In the genomic region with DNA sequence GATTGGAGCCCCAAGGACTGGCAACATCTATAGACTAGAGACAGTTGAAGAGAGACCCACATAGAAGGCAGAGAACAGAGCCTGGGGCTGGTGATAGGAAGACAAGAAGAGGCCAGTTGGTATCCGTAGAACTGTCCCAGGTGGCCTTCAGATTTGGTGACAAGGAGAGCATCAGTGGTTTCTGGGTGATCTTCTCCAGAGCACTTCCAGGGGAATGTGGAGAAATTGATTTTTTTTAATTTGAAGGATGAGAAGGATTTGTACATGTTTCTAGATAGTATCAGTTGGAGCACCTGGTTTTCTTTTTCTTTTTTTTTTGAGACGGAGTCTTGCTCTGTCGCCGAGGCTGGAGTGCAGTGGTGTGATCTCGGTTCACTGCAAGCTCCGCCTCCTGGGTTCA, we compare ENCODE assay signal across 36 cellular contexts. TPM values are rescaled to one million over a fixed set of nuclear protein-coding genes. Genes with fewer than 3 reads are reported as not detected.
"Had no signal": no experiment of that assay in that cellular context is flagged by ENCODE, and none has a peak within 500 bp of the region (broad histone marks: within the 10 kb centered on the region; RNA-seq: fewer than 3 reads in every experiment).

No MANE protein-coding gene starts in this region.

- H3K4me1 Mint-ChIP-seq: activated CD4-positive, alpha-beta memory T cell treated with anti-CD3 and anti-CD28 coated beads, Interleukin-2, amount 10 ng/mL, durations not matched to agents 7 days and 5 days; central memory CD8-positive, alpha-beta T cell had no signal

- H3K9me3 Mint-ChIP-seq: activated CD4-positive, alpha-beta memory T cell treated with anti-CD3 and anti-CD28 coated beads, Interleukin-2, amount 10 ng/mL, durations not matched to agents 7 days and 5 days; activated CD4-positive, alpha-beta T cell treated with anti-CD3 and anti-CD28 coated beads, Interleukin-2, amount 10 ng/mL, durations not matched to agents 7 days and 5 days; activated T-cell treated with anti-CD3 and anti-CD28 coated beads, Interleukin-2, amount 50 U/mL, for 24 hours; activated T-cell treated with anti-CD3 and anti-CD28 coated beads, Interleukin-2, amount 50 U/mL, for 72 hours; central memory CD8-positive, alpha-beta T cell; effector memory CD8-positive, alpha-beta T cell; WTC11 had no signal

- DNase-seq: activated CD4-positive, alpha-beta memory T cell treated with anti-CD3 and anti-CD28 coated beads, Interleukin-2, amount 10 ng/mL, durations not matched to agents 7 days and 5 days; activated CD4-positive, alpha-beta T cell treated with anti-CD3 and anti-CD28 coated beads for 1 hour; activated CD4-positive, alpha-beta T cell treated with anti-CD3 and anti-CD28 coated beads for 4 hours; activated CD4-positive, alpha-beta T cell treated with anti-CD3 and anti-CD28 coated beads, Interleukin-2, amount 10 ng/mL, durations not matched to agents 7 days and 5 days; activated CD4-positive, alpha-beta T cell treated with anti-CD3 and anti-CD28 coated beads, Interleukin-2, amount 50 U/mL, for 4 hours; activated CD8-positive, alpha-beta memory T cell treated with anti-CD3 and anti-CD28 coated beads, Interleukin-2, amount 50 U/mL, for 48 hours; activated effector memory CD4-positive, alpha-beta T cell treated with Interleukin-2 at 50 U/mL for 16 hours; activated gamma-delta T cell treated with Interleukin-2 at 50 U/mL for 16 hours; activated naive CD4-positive, alpha-beta T cell treated with anti-CD3 and anti-CD28 coated beads, Interleukin-2, amount 50 U/mL, for 16 hours; activated naive CD4-positive, alpha-beta T cell treated with Interleukin-2 at 50 U/mL for 16 hours; activated T-cell treated with anti-CD3 and anti-CD28 coated beads for 4 hours; activated T-cell treated with anti-CD3 and anti-CD28 coated beads, Interleukin-2, amount 50 U/mL, for 24 hours; activated T-cell treated with anti-CD3 and anti-CD28 coated beads, Interleukin-2, amount 50 U/mL, for 72 hours; amniotic stem cell; brain microvascular endothelial cell; effector CD4-positive, alpha-beta T cell; effector memory CD8-positive, alpha-beta T cell; esophagus squamous epithelium; foreskin melanocyte; T-helper 2 cell had no signal

- H3K36me3 Mint-ChIP-seq: activated naive CD8-positive, alpha-beta T cell; WTC11 had no signal

- H3K27me3 ChIP-seq: brain microvascular endothelial cell, esophagus squamous epithelium, gastroesophageal sphincter had no signal

- ATAC-seq: activated T-cell treated with anti-CD3 and anti-CD28 coated beads, Interleukin-2, amount 50 U/mL, for 72 hours; effector memory CD8-positive, alpha-beta T cell; WTC11 had no signal

- H3K27ac Mint-ChIP-seq: activated CD4-positive, alpha-beta memory T cell treated with anti-CD3 and anti-CD28 coated beads, Interleukin-2, amount 10 ng/mL, durations not matched to agents 7 days and 5 days; activated CD4-positive, alpha-beta T cell treated with anti-CD3 and anti-CD28 coated beads, Interleukin-2, amount 10 ng/mL, durations not matched to agents 7 days and 5 days; activated naive CD8-positive, alpha-beta T cell; activated T-cell treated with anti-CD3 and anti-CD28 coated beads, Interleukin-2, amount 50 U/mL, for 24 hours; activated T-cell treated with anti-CD3 and anti-CD28 coated beads, Interleukin-2, amount 50 U/mL, for 72 hours; effector memory CD8-positive, alpha-beta T cell; WTC11 had no signal

- H3K4me3 Mint-ChIP-seq: activated CD4-positive, alpha-beta memory T cell treated with anti-CD3 and anti-CD28 coated beads, Interleukin-2, amount 10 ng/mL, durations not matched to agents 7 days and 5 days; activated CD4-positive, alpha-beta T cell treated with anti-CD3 and anti-CD28 coated beads, Interleukin-2, amount 10 ng/mL, durations not matched to agents 7 days and 5 days; activated naive CD8-positive, alpha-beta T cell; activated T-cell treated with anti-CD3 and anti-CD28 coated beads, Interleukin-2, amount 50 U/mL, for 24 hours; activated T-cell treated with anti-CD3 and anti-CD28 coated beads, Interleukin-2, amount 50 U/mL, for 72 hours; central memory CD8-positive, alpha-beta T cell; effector memory CD8-positive, alpha-beta T cell; WTC11 had no signal

- H3K27ac ChIP-seq: brain microvascular endothelial cell, epithelial cell of prostate had no signal

- H3K4me1 ChIP-seq: gastroesophageal sphincter had no signal

- H3K4me3 ChIP-seq: coronary artery, esophagus squamous epithelium, gastroesophageal sphincter had no signal

- H3K36me3 ChIP-seq: brain microvascular endothelial cell, esophagus squamous epithelium, gastroesophageal sphincter had no signal

RNA-seq across cellular contexts. Expression of a gene that starts 25.7 kb away (rescaled TPM):
- total RNA-seq: activated CD4-positive, alpha-beta memory T cell treated with anti-CD3 and anti-CD28 coated beads, Interleukin-2, amount 10 ng/mL, durations not matched to agents 7 days and 5 days; activated CD4-positive, alpha-beta T cell treated with anti-CD3 and anti-CD28 coated beads, Interleukin-2, amount 10 ng/mL, durations not matched to agents 7 days and 5 days; activated T-cell treated with anti-CD3 and anti-CD28 coated beads, Interleukin-2, amount 50 U/mL, for 72 hours; astrocyte; bronchial epithelial cell; cardiac septum; cerebellum; dermis blood vessel endothelial cell; endothelial cell of umbilical vein; fibroblast of lung; fibroblast of villous mesenchyme; glomerular endothelial cell; T-helper 1 cell treated with Interleukin-12 subunit alpha and Interleukin-12 subunit beta and Interleukin-4 antibody, amounts not matched to agents 30 ng/mL and 1 ng/mL, for 36 hours; WTC11 had no signal
- polyA plus RNA-seq: endothelial cell of umbilical vein, fibroblast of lung had no signal
